ENCODE assay signal across 8 cellular contexts in genomic region chr19:45523642-45524256, GRCh38.
DNase-seq lines count a peak whose midpoint lies in the region; ATAC-seq and TF ChIP-seq lines count a peak whose summit lies in the region.

No MANE protein-coding gene starts in this region.

- DNase-seq in GDM1 (lab: John Stamatoyannopoulos, UW), result peak; percentile 48
- peak; percentile 64 for DNase-seq in NCI-H1436 treated with DMSO at 0.1 percent for 48 hours (lab: John Stamatoyannopoulos, UW)
- peak; percentile 55 to 92 (median 79) for DNase-seq in head of caudate nucleus
- DNase-seq in pons (ENCODE audit: low spot score), result peak; percentile 94

- intact Hi-C loops in head of caudate nucleus (cut with DNase I), result loop anchor here (10.0 kb wide), 1 partner anchor 121 kb away; no protein-coding TSS in a partner anchor

- peak; percentile 93 for TF ChIP-seq CTCF in SU-DHL-6 (IDR thresholded peaks at IDR 0.05; ENCODE audit: insufficient read depth, low read length, poor library complexity, severe bottlenecking)

- peak overlapping the region; percentile 68 for H3K27ac Mint-ChIP-seq in activated naive CD8-positive, alpha-beta T cell

- no peak overlapping the region for H3K4me2 ChIP-seq in SU-DHL-6 (ENCODE audit: low read depth, low read length, poor library complexity, severe bottlenecking)

- no peaks in the 10 kb centered on the region for H4K20me1 ChIP-seq in SU-DHL-6 (ENCODE audit: low read depth, low read length)

- no peak overlapping the region for H3K27ac ChIP-seq in SU-DHL-6 (ENCODE audit: low read depth, low read length)

- peaks cover 15% of the 10 kb centered on the region for H3K4me1 Mint-ChIP-seq in activated naive CD8-positive, alpha-beta T cell (ENCODE audit: low read depth)

- no peak overlapping the region for H3K4me3 ChIP-seq in SU-DHL-6 (ENCODE audit: insufficient read depth, low read length, poor library complexity, severe bottlenecking)

- H3F3A ChIP-seq in SU-DHL-6 (ENCODE audit: insufficient read depth), result no peaks in the 10 kb centered on the region; the same call in 1 of the 2 replicates

- no peaks in the 10 kb centered on the region for H3K36me3 Mint-ChIP-seq in activated naive CD8-positive, alpha-beta T cell

- no peaks in the 10 kb centered on the region for H3K79me2 ChIP-seq in SU-DHL-6 (ENCODE audit: insufficient read depth, low read length)

- no peaks in the 10 kb centered on the region for H3K9me3 ChIP-seq in SU-DHL-6 (ENCODE audit: insufficient read depth, low read length)

- no peak overlapping the region for H3K9ac ChIP-seq in SU-DHL-6 (ENCODE audit: low read length)

- no peak overlapping the region for H2AFZ ChIP-seq in SU-DHL-6 (ENCODE audit: low read depth, low read length, severe bottlenecking)

- no peaks in the 10 kb centered on the region for H3K9me3 Mint-ChIP-seq in activated naive CD8-positive, alpha-beta T cell (ENCODE audit: low read depth)

- H3K9me2 ChIP-seq in SU-DHL-6 (replicated peaks; ENCODE audit: insufficient read depth, low read length), result no peaks in the 10 kb centered on the region

- H3K27me3 Mint-ChIP-seq in activated naive CD8-positive, alpha-beta T cell, result no peaks in the 10 kb centered on the region

- H3K4me3 Mint-ChIP-seq in activated naive CD8-positive, alpha-beta T cell, result no peak overlapping the region

- ATAC-seq in HG02610 (IDR thresholded peaks at IDR 0.05; ENCODE audit: unreplicated experiment), result peak; percentile 63
- no peak for ATAC-seq in GM19324 (IDR thresholded peaks at IDR 0.05; ENCODE audit: low FRiP score, unreplicated experiment)

- peaks cover 2% of the 10 kb centered on the region; the same call in 1 of the 2 replicates for H3K36me3 ChIP-seq in SU-DHL-6 (ENCODE audit: low read length)

- H3K27me3 ChIP-seq in SU-DHL-6 (ENCODE audit: low read length), result no peaks in the 10 kb centered on the region
